ENCODE assay signal across 2 cellular contexts in genomic region chr9:137500666-137501397, GRCh38.
TF ChIP-seq lines count a peak whose summit lies in the region.

No MANE protein-coding gene starts in this region.

TF ChIP-seq in IMR-90, 13 proteins besides CTCF, POLR2A, EP300 and RAD21:
- TF ChIP-seq RCOR1 (IDR thresholded peaks at IDR 0.05; ENCODE audit: insufficient replicate concordance, low read length) (no peak), MAZ (IDR thresholded peaks at IDR 0.05; ENCODE audit: borderline replicate concordance, low read depth, low read length) (no peak), USF2 (IDR thresholded peaks at IDR 0.05; ENCODE audit: low read depth, low read length) (no peak), BHLHE40 (IDR thresholded peaks at IDR 0.05; ENCODE audit: low read depth, low read length) (no peak), MXI1 (IDR thresholded peaks at IDR 0.05; ENCODE audit: borderline replicate concordance, low read depth, low read length) (no peak), MAFK (IDR thresholded peaks at IDR 0.05; ENCODE audit: low read depth, low read length) (no peak), SMC3 (IDR thresholded peaks at IDR 0.05; ENCODE audit: low read depth, low read length) (no peak)
TF ChIP-seq in IMR-90: peak in this region for 0.

TF ChIP-seq in H1, 55 proteins besides CTCF, POLR2A, EP300 and RAD21:
- TF ChIP-seq CHD2 (IDR thresholded peaks at IDR 0.05; ENCODE audit: low read length) = no peak
- no peak for TF ChIP-seq CREB1 (IDR thresholded peaks at IDR 0.05)
- no peak for TF ChIP-seq FOSL1 (IDR thresholded peaks at IDR 0.05; ENCODE audit: insufficient read depth, low read depth, low read length)
- TF ChIP-seq RFX5 (IDR thresholded peaks at IDR 0.05; ENCODE audit: borderline replicate concordance, low read depth, low read length) = no peak
- no peak for TF ChIP-seq SIX5 (IDR thresholded peaks at IDR 0.05; ENCODE audit: low read depth, low read length)
- no peak for TF ChIP-seq KDM1A (IDR thresholded peaks at IDR 0.05; ENCODE audit: borderline replicate concordance, low read length)
- no peak for TF ChIP-seq JUND (IDR thresholded peaks at IDR 0.05; ENCODE audit: low read length)
- no peak for TF ChIP-seq MAX (IDR thresholded peaks at IDR 0.05)
- no peak for TF ChIP-seq PHF8 (conservative IDR thresholded peaks at IDR 0.05; ENCODE audit: low read depth, low read length)
- no peak for TF ChIP-seq SP1 (IDR thresholded peaks at IDR 0.05; ENCODE audit: low read depth, low read length)
- no peak for TF ChIP-seq GABPA (IDR thresholded peaks at IDR 0.05; ENCODE audit: borderline replicate concordance, insufficient read depth, low read length)
- TF ChIP-seq JUN (IDR thresholded peaks at IDR 0.05; ENCODE audit: low read depth, low read length) = no peak
- TF ChIP-seq CHD7 (IDR thresholded peaks at IDR 0.05; ENCODE audit: insufficient replicate concordance, low read length) = no peak
- no peak for TF ChIP-seq CEBPB (IDR thresholded peaks at IDR 0.05; ENCODE audit: low read depth, low read length)
- TF ChIP-seq GTF2F1 (IDR thresholded peaks at IDR 0.05; ENCODE audit: borderline replicate concordance, low read depth, low read length) = no peak
TF ChIP-seq in H1: peak in this region for 0.
